Comparison of ENCODE assay signal across 1 cellular context in the genomic region with DNA sequence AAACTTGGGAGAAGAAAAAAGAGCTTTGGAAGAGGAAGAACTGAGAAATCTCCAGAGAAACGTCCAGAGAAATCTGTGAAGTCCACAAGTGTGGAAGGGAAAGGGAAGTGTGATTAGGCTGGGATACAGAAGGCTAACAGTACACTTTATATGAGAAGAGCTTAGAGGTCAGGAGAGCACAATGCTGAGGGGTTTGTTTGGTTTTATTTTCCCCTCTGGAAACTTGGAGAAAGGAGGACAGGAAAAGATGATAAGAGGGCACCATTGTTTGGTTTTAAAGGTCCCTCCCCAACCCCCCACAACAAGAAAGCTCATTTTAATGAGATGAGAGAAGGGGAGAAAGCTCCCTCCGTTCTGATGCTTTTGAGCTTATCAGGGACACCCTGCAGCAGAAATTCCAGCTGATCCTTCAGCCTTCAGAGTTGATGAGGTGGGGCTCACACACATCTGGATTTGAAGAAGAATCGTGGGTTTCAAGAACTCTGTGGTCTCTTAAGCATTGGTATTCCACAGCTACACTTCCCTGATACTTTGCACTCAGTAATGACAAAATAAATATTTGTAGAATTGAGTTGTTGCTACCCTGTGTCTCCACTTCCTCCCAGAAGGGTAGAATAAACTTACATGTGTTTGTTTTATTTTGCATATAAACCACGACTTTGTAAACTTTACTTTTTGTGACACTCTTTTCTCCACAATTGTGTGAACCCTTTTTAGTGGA.
TF ChIP-seq lines count a peak whose summit lies in the region.

No MANE protein-coding gene starts in this region.

TF ChIP-seq in HepG2, 621 proteins besides CTCF, POLR2A, EP300 and RAD21 (continued from another document and continues in another):
- TF ChIP-seq ZBTB40 (IDR thresholded peaks at IDR 0.05) (no peak), ZBTB40 (CRISPR knock-in tag; IDR thresholded peaks at IDR 0.05) (no peak), MBD4 (IDR thresholded peaks at IDR 0.05; ENCODE audit: borderline replicate concordance, low read length) (peak; percentile 65; the same call in 1 of the 2 replicates), ZNF446 (CRISPR knock-in tag; IDR thresholded peaks at IDR 0.05) (no peak), ZNF121 (CRISPR knock-in tag; IDR thresholded peaks at IDR 0.05) (no peak), WIZ (CRISPR knock-in tag; IDR thresholded peaks at IDR 0.05) (no peak), GABPA (IDR thresholded peaks at IDR 0.05; ENCODE audit: low read depth, low read length) (no peak), GABPA (CRISPR knock-in tag; IDR thresholded peaks at IDR 0.05; ENCODE audit: low read depth) (peak; percentile 17; the same call in 1 of the 2 replicates), ZNF30 (CRISPR knock-in tag; IDR thresholded peaks at IDR 0.05) (no peak), MTF2 (CRISPR knock-in tag; IDR thresholded peaks at IDR 0.05; ENCODE audit: borderline replicate concordance) (no peak), SYNCRIP (IDR thresholded peaks at IDR 0.05; ENCODE audit: insufficient read depth, low read depth, low read length) (no peak), NFIC (IDR thresholded peaks at IDR 0.05; ENCODE audit: low read length) (peak; percentile 49; the same call in 1 of the 2 replicates), MEF2D (CRISPR knock-in tag; IDR thresholded peaks at IDR 0.05) (no peak), ZNF556 (CRISPR knock-in tag; IDR thresholded peaks at IDR 0.05; ENCODE audit: borderline replicate concordance) (no peak), DR1 (CRISPR knock-in tag; IDR thresholded peaks at IDR 0.05) (no peak), REST (IDR thresholded peaks at IDR 0.05; ENCODE audit: borderline replicate concordance in 1 of 2, low read depth in 1 of 2, low read length in 2 of 2) (0 out of 4 replicates have a peak, but pooled peaks of 1 of the 2 experiments have one; percentile 8), HOXD1 (CRISPR knock-in tag; IDR thresholded peaks at IDR 0.05) (no peak), IRF2 (CRISPR knock-in tag; IDR thresholded peaks at IDR 0.05) (no peak), KDM6A (CRISPR knock-in tag; IDR thresholded peaks at IDR 0.05; ENCODE audit: low read depth) (no peak; the same call in 1 of the 2 replicates), FOXP1 (IDR thresholded peaks at IDR 0.05) (no peak), FOXP1 (CRISPR knock-in tag; IDR thresholded peaks at IDR 0.05) (peak; percentile 95), SKIL (CRISPR knock-in tag; IDR thresholded peaks at IDR 0.05; ENCODE audit: borderline replicate concordance) (no peak), NR2F6 (IDR thresholded peaks at IDR 0.05) (peak; percentile 52; the same call in 1 of the 2 replicates), NR2F6 (CRISPR knock-in tag; IDR thresholded peaks at IDR 0.05) (0 out of 2 replicates have a peak, but pooled peaks have one; percentile 5), ZFP90 (CRISPR knock-in tag; IDR thresholded peaks at IDR 0.05; ENCODE audit: borderline replicate concordance) (no peak), GLMP (CRISPR knock-in tag; IDR thresholded peaks at IDR 0.05; ENCODE audit: borderline replicate concordance) (no peak), ZNF567 (CRISPR knock-in tag; IDR thresholded peaks at IDR 0.05; ENCODE audit: borderline replicate concordance) (no peak), ZNF788 (CRISPR knock-in tag; IDR thresholded peaks at IDR 0.05; ENCODE audit: borderline replicate concordance) (no peak), BRD4 (CRISPR knock-in tag; IDR thresholded peaks at IDR 0.05) (no peak), NCOA2 (CRISPR knock-in tag; IDR thresholded peaks at IDR 0.05) (peak; percentile 71; the same call in 1 of the 2 replicates), SOX13 (IDR thresholded peaks at IDR 0.05) (no peak), SOX13 (CRISPR knock-in tag; conservative IDR thresholded peaks at IDR 0.05 in 1 of 2, IDR thresholded peaks at IDR 0.05 in 1 of 2) (peak in 1 of 2 experiments; percentile 34; a peak in 1 of 4 replicates), ISX (CRISPR knock-in tag; conservative IDR thresholded peaks at IDR 0.05) (no peak), CC2D1A (CRISPR knock-in tag; IDR thresholded peaks at IDR 0.05) (no peak), NR3C1 (CRISPR knock-in tag; IDR thresholded peaks at IDR 0.05) (no peak), RBM39 (IDR thresholded peaks at IDR 0.05; ENCODE audit: low read depth, low read length, poor library complexity, severe bottlenecking) (no peak), SMARCC2 (IDR thresholded peaks at IDR 0.05) (no peak)
- TF ChIP-seq, protein P1, sequence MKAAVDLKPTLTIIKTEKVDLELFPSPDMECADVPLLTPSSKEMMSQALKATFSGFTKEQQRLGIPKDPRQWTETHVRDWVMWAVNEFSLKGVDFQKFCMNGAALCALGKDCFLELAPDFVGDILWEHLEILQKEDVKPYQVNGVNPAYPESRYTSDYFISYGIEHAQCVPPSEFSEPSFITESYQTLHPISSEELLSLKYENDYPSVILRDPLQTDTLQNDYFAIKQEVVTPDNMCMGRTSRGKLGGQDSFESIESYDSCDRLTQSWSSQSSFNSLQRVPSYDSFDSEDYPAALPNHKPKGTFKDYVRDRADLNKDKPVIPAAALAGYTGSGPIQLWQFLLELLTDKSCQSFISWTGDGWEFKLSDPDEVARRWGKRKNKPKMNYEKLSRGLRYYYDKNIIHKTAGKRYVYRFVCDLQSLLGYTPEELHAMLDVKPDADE (CRISPR knock-in tag; IDR thresholded peaks at IDR 0.05): no peak
- TF ChIP-seq, protein P2, sequence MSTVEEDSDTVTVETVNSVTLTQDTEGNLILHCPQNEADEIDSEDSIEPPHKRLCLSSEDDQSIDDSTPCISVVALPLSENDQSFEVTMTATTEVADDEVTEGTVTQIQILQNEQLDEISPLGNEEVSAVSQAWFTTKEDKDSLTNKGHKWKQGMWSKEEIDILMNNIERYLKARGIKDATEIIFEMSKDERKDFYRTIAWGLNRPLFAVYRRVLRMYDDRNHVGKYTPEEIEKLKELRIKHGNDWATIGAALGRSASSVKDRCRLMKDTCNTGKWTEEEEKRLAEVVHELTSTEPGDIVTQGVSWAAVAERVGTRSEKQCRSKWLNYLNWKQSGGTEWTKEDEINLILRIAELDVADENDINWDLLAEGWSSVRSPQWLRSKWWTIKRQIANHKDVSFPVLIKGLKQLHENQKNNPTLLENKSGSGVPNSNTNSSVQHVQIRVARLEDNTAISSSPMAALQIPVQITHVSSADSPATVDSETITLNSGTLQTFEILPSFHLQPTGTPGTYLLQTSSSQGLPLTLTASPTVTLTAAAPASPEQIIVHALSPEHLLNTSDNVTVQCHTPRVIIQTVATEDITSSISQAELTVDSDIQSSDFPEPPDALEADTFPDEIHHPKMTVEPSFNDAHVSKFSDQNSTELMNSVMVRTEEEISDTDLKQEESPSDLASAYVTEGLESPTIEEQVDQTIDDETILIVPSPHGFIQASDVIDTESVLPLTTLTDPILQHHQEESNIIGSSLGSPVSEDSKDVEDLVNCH (CRISPR knock-in tag; IDR thresholded peaks at IDR 0.05): no peak
